ENCODE assay signal across 24 cellular contexts in the genomic region with DNA sequence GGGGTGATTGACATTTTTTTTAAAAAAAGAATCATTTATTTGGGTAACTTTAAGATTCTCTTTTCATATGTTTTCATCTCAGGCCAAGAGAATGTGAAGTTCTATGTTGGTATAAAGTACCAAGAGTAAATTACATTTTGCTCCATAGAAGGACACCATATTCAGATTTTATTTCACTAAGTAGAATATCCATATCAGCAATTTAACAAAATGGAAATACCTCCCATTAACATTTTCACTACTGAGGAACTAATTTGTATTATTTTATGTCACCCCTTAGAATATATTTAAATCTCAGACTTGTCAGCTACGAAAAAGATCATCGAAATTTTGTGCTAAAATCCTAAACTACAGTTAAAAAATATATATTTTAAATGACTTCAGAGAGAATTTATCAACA.
"Had no signal": no experiment of that assay in that cellular context is flagged by ENCODE, and none has a peak within 500 bp of the region (broad histone marks: within the 10 kb centered on the region; RNA-seq: fewer than 3 reads in every experiment).

No MANE protein-coding gene starts in this region.

- H3K4me3 ChIP-seq: cardiac muscle cell, Peyer's patch had no signal

- H3K4me1 Mint-ChIP-seq: activated CD4-positive, alpha-beta T cell treated with anti-CD3 and anti-CD28 coated beads for 36 hours; activated naive CD4-positive, alpha-beta T cell treated with anti-CD3 and anti-CD28 coated beads, Interleukin-2, amount 10 ng/mL, durations not matched to agents 7 days and 5 days; activated naive CD8-positive, alpha-beta T cell treated with anti-CD3 and anti-CD28 coated beads for 36 hours had no signal

- H3K27me3 ChIP-seq: brain microvascular endothelial cell, cardiac muscle cell, Peyer's patch had no signal

- H3K9me3 ChIP-seq: Peyer's patch had no signal

- H3K9me3 Mint-ChIP-seq: activated CD8-positive, alpha-beta T cell treated with anti-CD3 and anti-CD28 coated beads for 36 hours; activated naive CD4-positive, alpha-beta T cell treated with anti-CD3 and anti-CD28 coated beads, Interleukin-2, amount 10 ng/mL, durations not matched to agents 7 days and 5 days; activated naive CD8-positive, alpha-beta T cell treated with anti-CD3 and anti-CD28 coated beads for 36 hours; activated T-cell treated with anti-CD3 and anti-CD28 coated beads, Interleukin-2, amount 50 U/mL, for 72 hours; activated T-helper 2 cell treated with anti-CD3 and anti-CD28 coated beads, Interferon-gamma antibody, Interleukin-2, Interleukin-4, amounts not matched to agents 10 μg/mL and 5 μg/mL and 100 μg/mL, durations not matched to agents 14 hours and 24 hours and 36 hours had no signal

- H3K27ac ChIP-seq: brain microvascular endothelial cell, cardiac muscle cell, Peyer's patch, VCaP had no signal

- H3K27me3 Mint-ChIP-seq: activated CD4-positive, alpha-beta T cell treated with anti-CD3 and anti-CD28 coated beads for 36 hours; activated CD8-positive, alpha-beta T cell treated with anti-CD3 and anti-CD28 coated beads for 36 hours; activated naive CD4-positive, alpha-beta T cell treated with anti-CD3 and anti-CD28 coated beads, Interleukin-2, amount 10 ng/mL, durations not matched to agents 7 days and 5 days had no signal

- H3K4me1 ChIP-seq: Peyer's patch had no signal

- DNase-seq: activated CD4-positive, alpha-beta T cell treated with anti-CD3 and anti-CD28 coated beads for 36 hours; activated CD4-positive, alpha-beta T cell treated with anti-CD3 and anti-CD28 coated beads, Interleukin-2, amount 50 U/mL, for 1 hour; activated CD8-positive, alpha-beta memory T cell treated with anti-CD3 and anti-CD28 coated beads, Interleukin-2, amount 50 U/mL, for 4 hours; activated CD8-positive, alpha-beta T cell treated with anti-CD3 and anti-CD28 coated beads for 36 hours; activated gamma-delta T cell treated with Interleukin-2 at 50 U/mL for 16 hours; activated naive CD4-positive, alpha-beta T cell treated with anti-CD3 and anti-CD28 coated beads, Interleukin-2, amount 10 ng/mL, durations not matched to agents 7 days and 5 days; activated naive CD8-positive, alpha-beta T cell treated with anti-CD3 and anti-CD28 coated beads for 36 hours; activated T-cell treated with anti-CD3 and anti-CD28 coated beads, Interleukin-2, amount 50 U/mL, for 72 hours; brain microvascular endothelial cell; NCI-H1092; NCI-H1417 treated with DMSO at 0.1 percent for 48 hours; NCI-H1694; NCI-H2029; NCI-H2107; NCI-H2171 treated with DMSO at 0.1 percent for 48 hours; NCI-H345; NCI-H510A; NCI-H69; Peyer's patch; SHP77 treated with DMSO at 0.1 percent for 48 hours; T-helper 1 cell had no signal

- H3K36me3 ChIP-seq: brain microvascular endothelial cell, cardiac muscle cell, Peyer's patch had no signal

- ATAC-seq: activated CD4-positive, alpha-beta T cell treated with anti-CD3 and anti-CD28 coated beads for 36 hours; activated CD8-positive, alpha-beta T cell treated with anti-CD3 and anti-CD28 coated beads for 36 hours; activated T-cell treated with anti-CD3 and anti-CD28 coated beads, Interleukin-2, amount 50 U/mL, for 72 hours had no signal

- H3K4me3 Mint-ChIP-seq: activated CD4-positive, alpha-beta T cell treated with anti-CD3 and anti-CD28 coated beads for 36 hours; activated CD8-positive, alpha-beta T cell treated with anti-CD3 and anti-CD28 coated beads for 36 hours; activated naive CD4-positive, alpha-beta T cell treated with anti-CD3 and anti-CD28 coated beads, Interleukin-2, amount 10 ng/mL, durations not matched to agents 7 days and 5 days; activated naive CD8-positive, alpha-beta T cell treated with anti-CD3 and anti-CD28 coated beads for 36 hours; activated T-cell treated with anti-CD3 and anti-CD28 coated beads, Interleukin-2, amount 50 U/mL, for 72 hours had no signal

- H3K27ac Mint-ChIP-seq: activated CD4-positive, alpha-beta T cell treated with anti-CD3 and anti-CD28 coated beads for 36 hours; activated CD8-positive, alpha-beta T cell treated with anti-CD3 and anti-CD28 coated beads for 36 hours; activated naive CD4-positive, alpha-beta T cell treated with anti-CD3 and anti-CD28 coated beads, Interleukin-2, amount 10 ng/mL, durations not matched to agents 7 days and 5 days; activated naive CD8-positive, alpha-beta T cell treated with anti-CD3 and anti-CD28 coated beads for 36 hours; activated T-cell treated with anti-CD3 and anti-CD28 coated beads, Interleukin-2, amount 50 U/mL, for 72 hours; activated T-helper 2 cell treated with anti-CD3 and anti-CD28 coated beads, Interferon-gamma antibody, Interleukin-2, Interleukin-4, amounts not matched to agents 10 μg/mL and 5 μg/mL and 100 μg/mL, durations not matched to agents 14 hours and 24 hours and 36 hours had no signal

- H3K36me3 Mint-ChIP-seq: activated naive CD4-positive, alpha-beta T cell treated with anti-CD3 and anti-CD28 coated beads, Interleukin-2, amount 10 ng/mL, durations not matched to agents 7 days and 5 days; activated naive CD8-positive, alpha-beta T cell treated with anti-CD3 and anti-CD28 coated beads for 36 hours had no signal
